In genomic region chr3:9837701-9838582, GRCh38 we compare ENCODE assay signal across 20 cellular contexts. TPM values are rescaled to one million over a fixed set of nuclear protein-coding genes. Genes with fewer than 3 reads are reported as not detected.
DNase-seq lines count a peak whose midpoint lies in the region; ATAC-seq and TF ChIP-seq lines count a peak whose summit lies in the region.
"Had no signal": no experiment of that assay in that cellular context is flagged by ENCODE, and none has a peak within 500 bp of the region (broad histone marks: within the 10 kb centered on the region; RNA-seq: fewer than 3 reads in every experiment).

No MANE protein-coding gene starts in this region.

- H3K27ac ChIP-seq in heart right ventricle (no peak overlapping the region), RWPE1 (peak overlapping the region; percentile 11; the same call in 1 of the 2 replicates), upper lobe of right lung (no peak overlapping the region)
- H3K27ac ChIP-seq: lower lobe of right lung had no signal

- no peaks in the 10 kb centered on the region for H3K27me3 ChIP-seq in heart right ventricle
- no peaks in the 10 kb centered on the region for H3K27me3 ChIP-seq in upper lobe of right lung

- WGBS in heart right ventricle, 2 donors: 85 to 89% methylated on average over 12 of the region's 12 CpGs

- no peak overlapping the region for H3K4me3 ChIP-seq in heart right ventricle
- no peak overlapping the region for H3K4me3 ChIP-seq in upper lobe of right lung
- H3K4me3 ChIP-seq: lower lobe of right lung had no signal

- H3K36me3 ChIP-seq in heart right ventricle: peaks cover 0 to 83% (median 14%) of the 10 kb centered on the region in 9 donors
- peaks cover 46% of the 10 kb centered on the region for H3K36me3 ChIP-seq in upper lobe of right lung

- CTCF ChIA-PET in RWPE1 (lab: Yijun Ruan, JAX): interaction anchor here (0.6 to 1.7 kb wide), 2 partner anchors 19 to 109 kb away, joined by 3 to 5 read pairs; no protein-coding TSS in a partner anchor

- peaks cover 0 to 10% (median 6%) of the 10 kb centered on the region in 9 donors for H3K4me1 ChIP-seq in heart right ventricle
- H3K4me1 ChIP-seq in upper lobe of right lung: peaks cover 8% of the 10 kb centered on the region

- no peak for TF ChIP-seq CTCF in heart right ventricle (IDR thresholded peaks at IDR 0.05)
- no peak for TF ChIP-seq CTCF in RWPE1 (conservative IDR thresholded peaks at IDR 0.05; ENCODE audit: low read depth)
- TF ChIP-seq CTCF in upper lobe of right lung (IDR thresholded peaks at IDR 0.05): no peak

- DNase-seq in left ventricle myocardium superior (peak; percentile 14), heart right ventricle (no peak), RWPE1 (ENCODE audit: low spot score) (no peak), upper lobe of right lung (no peak), activated gamma-delta T cell (lab: John Stamatoyannopoulos, UW) (no peak)
- DNase-seq: ACHN; activated CD4-positive, alpha-beta T cell treated with anti-CD3 and anti-CD28 coated beads for 4 hours; activated naive CD8-positive, alpha-beta T cell treated with anti-CD3 and anti-CD28 coated beads, Interleukin-2, amount 50 U/mL, for 24 hours; foreskin fibroblast; GOT3; lower lobe of right lung; naive thymus-derived CD8-positive, alpha-beta T cell; NCI-H82; stimulated activated CD4-positive, alpha-beta T cell treated with anti-CD3 and anti-CD28 coated beads, Interleukin-2, amount 100 ng/mL, for 48 hours; stimulated activated CD8-positive, alpha-beta memory T cell treated with anti-CD3 and anti-CD28 coated beads, Interleukin-4, amount 100 ng/mL, for 48 hours; T-helper 1 cell had no signal

- no peaks in the 10 kb centered on the region for H3K9me3 ChIP-seq in heart right ventricle
- H3K9me3 ChIP-seq in upper lobe of right lung: no peaks in the 10 kb centered on the region
- H3K9me3 ChIP-seq: lower lobe of right lung had no signal

- POLR2A ChIA-PET in RWPE1 (lab: Yijun Ruan, JAX; ENCODE audit: low non-redundant PET): interaction anchor here (0.7 kb wide), 1 partner anchor 95 kb away, joined by 3 read pairs; the partner anchor contains the start of gene CRELD1

- intact Hi-C loops in left ventricle myocardium superior (cut with micrococcal nuclease): no loop called here
- intact Hi-C loops in heart right ventricle (cut with DNase I): no loop called here
- intact Hi-C loops in upper lobe of right lung (cut with DNase I): no loop called here

- ATAC-seq in left ventricle myocardium superior: no peak
- no peak for ATAC-seq in heart right ventricle
- ATAC-seq in esophagus mucosa: peak; percentile 12
- peak; percentile 12 for ATAC-seq in upper lobe of right lung
- no peak for ATAC-seq in HG02763 (IDR thresholded peaks at IDR 0.05; ENCODE audit: unreplicated experiment)
- no peak for ATAC-seq in HG03460 (IDR thresholded peaks at IDR 0.05; ENCODE audit: unreplicated experiment)
- ATAC-seq: activated naive CD8-positive, alpha-beta T cell treated with anti-CD3 and anti-CD28 coated beads, Interleukin-2, amount 50 U/mL, for 24 hours; naive thymus-derived CD8-positive, alpha-beta T cell had no signal

RNA-seq across cellular contexts. Expression of gene RPUSD3, which starts 5.9 kb away (rescaled TPM):
- total RNA-seq in left ventricle myocardium superior (37.9 TPM), heart right ventricle (10 to 100 TPM; 26.4 to 42.3 (median 29.4) TPM), esophagus mucosa (29.1 TPM), upper lobe of right lung (27.7 TPM)
- 10 to 100 TPM; 43.4 to 45.7 TPM for polyA plus RNA-seq in heart right ventricle

RNA-seq across cellular contexts. Expression of gene TTLL3, which starts 27.9 kb away (rescaled TPM):
- total RNA-seq in left ventricle myocardium superior (11.0 TPM), heart right ventricle (10 to 100 TPM in 7 of 10 donors, 1 to 10 TPM in 3; 8.7 to 20.5 (median 13.7) TPM), esophagus mucosa (12.3 TPM), upper lobe of right lung (37.3 TPM)
- polyA plus RNA-seq in heart right ventricle: 10 to 100 TPM in 1 of 2 donors, 1 to 10 TPM in 1; 6.7 to 35.0 TPM

RNA-seq across cellular contexts. Expression of gene CIDEC, which starts 42.1 kb away (rescaled TPM):
- total RNA-seq in left ventricle myocardium superior: 2.5 TPM
- total RNA-seq in heart right ventricle: 10 to 100 TPM in 2 of 10 donors, 1 to 10 TPM in 5, under 1 TPM in 2, not detected in 1; 0.27 to 18.3 (median 4.4) TPM
- polyA plus RNA-seq in heart right ventricle: 10 to 100 TPM in 1 of 2 donors, 1 to 10 TPM in 1; 8.0 to 25.3 TPM
- not detected for total RNA-seq in esophagus mucosa
- not detected for total RNA-seq in upper lobe of right lung
- total RNA-seq: lower lobe of right lung, RPMI7951 had no signal

RNA-seq across cellular contexts. Expression of gene ARPC4, which starts 45.1 kb away (rescaled TPM):
- 55.3 TPM for total RNA-seq in left ventricle myocardium superior
- total RNA-seq in heart right ventricle: 100 to 1,000 TPM in 1 of 10 donors, 10 to 100 TPM in 9; 40.6 to 111 (median 55.0) TPM
- polyA plus RNA-seq in heart right ventricle: 100 to 1,000 TPM in 1 of 2 donors, 10 to 100 TPM in 1; 27.9 to 104 TPM
- 154 TPM for total RNA-seq in esophagus mucosa
- 148 TPM for total RNA-seq in upper lobe of right lung

RNA-seq across cellular contexts. Expression of gene TADA3, which starts 45.7 kb away (rescaled TPM):
- total RNA-seq in left ventricle myocardium superior: 45.9 TPM
- total RNA-seq in heart right ventricle: 10 to 100 TPM; 38.5 to 59.6 (median 42.9) TPM
- polyA plus RNA-seq in heart right ventricle: 10 to 100 TPM; 48.7 to 51.4 TPM
- total RNA-seq in esophagus mucosa: 32.3 TPM
- 55.8 TPM for total RNA-seq in upper lobe of right lung

Comparison
In these comparisons a context has a peak if more than half of its experiments do, and no peak if none do; other contexts are left out.
1. ATAC-seq: peak in esophagus mucosa (single experiment) and upper lobe of right lung (single experiment); none in left ventricle myocardium superior (single experiment), heart right ventricle (0 of 8), HG02763 (single experiment) and HG03460 (single experiment).